In genomic region chr1:156858959-156859522, GRCh38 we compare ENCODE assay signal across 8 cellular contexts. TPM values are rescaled to one million over a fixed set of nuclear protein-coding genes. Genes with fewer than 3 reads are reported as not detected.
A peak's percentile ranks its signal among the peaks of the same experiment; 100 is the strongest.
DNase-seq lines count a peak whose midpoint lies in the region; ATAC-seq, FAIRE-seq and TF ChIP-seq lines count a peak whose summit lies in the region.

Gene INSRR, minus strand, starts transcription at chr1:156859117. Its CDS starts 496 bp downstream, at chr1:156858621.

- no peaks in the 10 kb centered on the region for H3K9me3 ChIP-seq in A673 (ENCODE audit: low read depth, low read length, poor library complexity, severe bottlenecking)
- H3K9me3 ChIP-seq in HUES48 (ENCODE audit: control insufficient read depth, insufficient read depth, low read length) = no peaks in the 10 kb centered on the region
- peaks cover 0 to 4% of the 10 kb centered on the region in 2 donors for H3K9me3 ChIP-seq in lung (ENCODE audit: control insufficient read depth in 2 of 2, insufficient read depth in 1 of 2, low read length in 1 of 2)

- H3K4me3 ChIP-seq in A673 (ENCODE audit: low read depth, low read length, poor library complexity, severe bottlenecking) (peak within 1 kb of the TSS; percentile 55), HUES48 (ENCODE audit: low read depth, low read length) (peak within 1 kb of the TSS; percentile 51), brain microvascular endothelial cell (ENCODE audit: low read depth, low read length) (peak within 1 kb of the TSS; percentile 34), lung (no peak within 1 kb of the TSS)

- H3K4me1 ChIP-seq in A673 (ENCODE audit: insufficient read depth, low read length, poor library complexity, severe bottlenecking) = peaks cover 10% of the 10 kb centered on the region
- H3K4me1 ChIP-seq in HUES48 (ENCODE audit: control insufficient read depth, insufficient read depth, low read length) = no peaks in the 10 kb centered on the region
- peaks cover 0 to 7% of the 10 kb centered on the region in 2 donors for H3K4me1 ChIP-seq in lung (ENCODE audit: control insufficient read depth in 2 of 2, insufficient read depth in 2 of 2, low read length in 2 of 2)

- no peak within 1 kb of the TSS for H3K9ac ChIP-seq in HUES48 (ENCODE audit: low read depth, low read length)

- intact Hi-C loops in A673 (cut with micrococcal nuclease; ENCODE audit: unreplicated experiment) = no loop called here

- FAIRE-seq in GM12892 (lab: Jason Lieb, UNC) = no peak

- BruUV-seq in A673 (replicated peaks; lab: Mats Ljungman, UMichigan) = no TSS peak

- 5 to 7% methylated on average over 37 to 39 of the region's 39 CpGs for WGBS in lung, 2 donors

- DNase-seq in A673 (ENCODE audit: low spot score) (no peak), brain microvascular endothelial cell (no peak), lung (ENCODE audit: low spot score) (no peak), T1000 (lab: John Stamatoyannopoulos, UW) (no peak), GM12892 (ENCODE audit: insufficient read length) (no peak)

- TF ChIP-seq POLR2A in GM12892 (IDR thresholded peaks at IDR 0.05; ENCODE audit: low read depth, low read length) = no peak

- no peak within 1 kb of the TSS for H3K27ac ChIP-seq in A673 (ENCODE audit: low read depth, low read length, poor library complexity, severe bottlenecking)
- no peak within 1 kb of the TSS for H3K27ac ChIP-seq in HUES48 (ENCODE audit: low read depth, low read length)
- no peak within 1 kb of the TSS for H3K27ac ChIP-seq in brain microvascular endothelial cell
- H3K27ac ChIP-seq in lung (ENCODE audit: low read depth in 1 of 2, low read length in 1 of 2) = no peak within 1 kb of the TSS

- ATAC-seq in lung (ENCODE audit: insufficient read depth, low FRiP score) (peak; percentile 31), HG02938 (IDR thresholded peaks at IDR 0.05; ENCODE audit: unreplicated experiment) (no peak), GM19455 (IDR thresholded peaks at IDR 0.05; ENCODE audit: unreplicated experiment) (no peak)

- peaks cover 27% of the 10 kb centered on the region for H3K27me3 ChIP-seq in A673 (replicated peaks; ENCODE audit: insufficient read depth, low read depth, low read length, poor library complexity)
- peaks cover 89% of the 10 kb centered on the region for H3K27me3 ChIP-seq in HUES48 (ENCODE audit: control insufficient read depth, insufficient read depth, low read length)
- H3K27me3 ChIP-seq in brain microvascular endothelial cell (replicated peaks) = peaks cover 49% of the 10 kb centered on the region
- H3K27me3 ChIP-seq in lung (ENCODE audit: control insufficient read depth, insufficient read depth) = peaks cover 6% of the 10 kb centered on the region

- CTCF ChIA-PET in A673 (lab: Charles Lee) = interaction anchor here (1.5 to 3.3 kb wide), 6 partner anchors 20 to 169 kb away, joined by 5 to 62 read pairs (median 14); partner anchors contain the start of genes ISG20L2 and METTL25B

- TF ChIP-seq CTCF in A673 (conservative IDR thresholded peaks at IDR 0.05; ENCODE audit: low read depth, low read length) = no peak
- no peak for TF ChIP-seq CTCF in brain microvascular endothelial cell (IDR thresholded peaks at IDR 0.05; ENCODE audit: low read depth, low read length, missing control alignments)
- no peak for TF ChIP-seq CTCF in lung (IDR thresholded peaks at IDR 0.05; ENCODE audit: control extremely low read depth, extremely low read depth)

- in situ Hi-C loops in brain microvascular endothelial cell (cut with HindIII; ENCODE audit: low pct_ligation_motif_present, low sequenced_read_pairs) = no loop called here

- POLR2A ChIA-PET in A673 (lab: Charles Lee; ENCODE audit: low non-redundant PET) = interaction anchor here (0.6 kb wide), 1 partner anchor 9 kb away, joined by 3 read pairs; no protein-coding TSS in a partner anchor

- H3K36me3 ChIP-seq in A673 (ENCODE audit: insufficient read depth, low read length, poor library complexity, severe bottlenecking) = no peaks in the 10 kb centered on the region
- no peaks in the 10 kb centered on the region for H3K36me3 ChIP-seq in HUES48 (ENCODE audit: control insufficient read depth, insufficient read depth, low read length)
- no peaks in the 10 kb centered on the region for H3K36me3 ChIP-seq in brain microvascular endothelial cell (replicated peaks)
- no peaks in the 10 kb centered on the region for H3K36me3 ChIP-seq in lung (ENCODE audit: control insufficient read depth in 2 of 2, insufficient read depth in 2 of 2, low read length in 2 of 2)

RNA-seq across cellular contexts. Expression of gene INSRR, which starts in this region (rescaled TPM):
- 0.11 and 0.15 TPM in 2 replicates for total RNA-seq in A673 (2021)
- total RNA-seq in lung = not detected
- not detected for polyA plus RNA-seq in lung
- not detected for polyA plus RNA-seq in GM12892 (2012; ENCODE audit: missing spikeins)

Comparison
In these comparisons a context has a peak if more than half of its experiments do, and no peak if none do; other contexts are left out.
1. Peak in ATAC-seq in lung; RNA of the gene not detected or under 1 TPM.